Comparison of ENCODE assay signal across 1 cellular context in the genomic region with DNA sequence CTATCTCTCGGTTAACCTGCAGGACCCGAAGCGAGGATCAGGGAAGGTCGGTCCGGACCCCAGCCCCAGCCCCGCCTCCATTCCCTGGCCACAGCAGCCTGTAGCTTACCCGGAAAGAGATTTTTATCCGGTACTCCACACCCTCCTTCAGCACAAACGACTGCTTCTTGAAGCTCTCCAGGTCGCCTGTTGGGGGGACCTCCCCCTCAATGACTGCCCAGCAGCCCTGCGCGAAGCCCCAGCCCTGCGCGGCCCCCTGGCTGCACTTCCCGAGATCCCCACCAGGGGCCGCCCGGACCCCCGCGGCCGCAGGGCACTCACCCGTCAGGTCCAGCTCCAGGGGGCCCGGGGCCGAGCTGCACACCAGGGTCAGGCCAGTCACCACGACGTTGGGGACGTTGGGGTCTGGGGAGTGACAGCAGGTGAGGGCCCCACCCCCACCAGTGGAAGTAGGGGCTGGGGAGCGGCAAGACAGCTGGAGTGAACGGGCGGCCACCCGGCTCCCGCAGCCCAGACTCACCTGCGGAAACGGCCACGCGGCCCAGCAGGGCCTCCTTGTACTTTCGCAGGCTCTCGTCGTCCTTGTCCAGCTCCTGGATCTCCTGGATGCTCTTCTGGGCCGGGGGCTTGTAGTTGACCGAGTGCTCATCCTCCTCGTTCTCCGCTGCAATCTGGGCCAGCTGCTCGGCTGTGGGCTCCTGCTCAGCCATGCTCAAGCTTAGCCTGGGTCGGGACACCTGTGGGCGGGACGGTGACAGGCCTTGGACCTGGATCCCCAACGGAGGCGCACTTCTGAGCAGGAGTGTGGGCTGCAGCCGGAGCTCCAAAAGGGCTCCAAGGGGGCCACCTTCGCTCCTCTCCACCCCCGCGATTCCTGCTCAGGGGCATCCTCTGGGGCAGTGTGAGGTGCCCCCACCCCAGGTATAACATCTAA.
TF ChIP-seq lines count a peak whose summit lies in the region.

No MANE protein-coding gene starts in this region.

TF ChIP-seq in HepG2, 621 proteins besides CTCF, POLR2A, EP300 and RAD21 (continued from another document and continues in another):
- no peak for TF ChIP-seq ISX (CRISPR knock-in tag; conservative IDR thresholded peaks at IDR 0.05)
- TF ChIP-seq ZNF124 (CRISPR knock-in tag; IDR thresholded peaks at IDR 0.05) = no peak
- TF ChIP-seq, protein P1, sequence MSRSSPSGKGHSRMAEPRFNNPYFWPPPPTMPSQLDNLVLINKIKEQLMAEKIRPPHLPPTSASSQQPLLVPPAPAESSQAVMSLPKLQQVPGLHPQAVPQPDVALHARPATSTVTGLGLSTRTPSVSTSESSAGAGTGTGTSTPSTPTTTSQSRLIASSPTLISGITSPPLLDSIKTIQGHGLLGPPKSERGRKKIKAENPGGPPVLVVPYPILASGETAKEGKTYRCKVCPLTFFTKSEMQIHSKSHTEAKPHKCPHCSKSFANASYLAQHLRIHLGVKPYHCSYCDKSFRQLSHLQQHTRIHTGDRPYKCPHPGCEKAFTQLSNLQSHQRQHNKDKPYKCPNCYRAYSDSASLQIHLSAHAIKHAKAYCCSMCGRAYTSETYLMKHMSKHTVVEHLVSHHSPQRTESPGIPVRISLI (CRISPR knock-in tag; IDR thresholded peaks at IDR 0.05; ENCODE audit: borderline replicate concordance) = no peak
- TF ChIP-seq, protein P2, sequence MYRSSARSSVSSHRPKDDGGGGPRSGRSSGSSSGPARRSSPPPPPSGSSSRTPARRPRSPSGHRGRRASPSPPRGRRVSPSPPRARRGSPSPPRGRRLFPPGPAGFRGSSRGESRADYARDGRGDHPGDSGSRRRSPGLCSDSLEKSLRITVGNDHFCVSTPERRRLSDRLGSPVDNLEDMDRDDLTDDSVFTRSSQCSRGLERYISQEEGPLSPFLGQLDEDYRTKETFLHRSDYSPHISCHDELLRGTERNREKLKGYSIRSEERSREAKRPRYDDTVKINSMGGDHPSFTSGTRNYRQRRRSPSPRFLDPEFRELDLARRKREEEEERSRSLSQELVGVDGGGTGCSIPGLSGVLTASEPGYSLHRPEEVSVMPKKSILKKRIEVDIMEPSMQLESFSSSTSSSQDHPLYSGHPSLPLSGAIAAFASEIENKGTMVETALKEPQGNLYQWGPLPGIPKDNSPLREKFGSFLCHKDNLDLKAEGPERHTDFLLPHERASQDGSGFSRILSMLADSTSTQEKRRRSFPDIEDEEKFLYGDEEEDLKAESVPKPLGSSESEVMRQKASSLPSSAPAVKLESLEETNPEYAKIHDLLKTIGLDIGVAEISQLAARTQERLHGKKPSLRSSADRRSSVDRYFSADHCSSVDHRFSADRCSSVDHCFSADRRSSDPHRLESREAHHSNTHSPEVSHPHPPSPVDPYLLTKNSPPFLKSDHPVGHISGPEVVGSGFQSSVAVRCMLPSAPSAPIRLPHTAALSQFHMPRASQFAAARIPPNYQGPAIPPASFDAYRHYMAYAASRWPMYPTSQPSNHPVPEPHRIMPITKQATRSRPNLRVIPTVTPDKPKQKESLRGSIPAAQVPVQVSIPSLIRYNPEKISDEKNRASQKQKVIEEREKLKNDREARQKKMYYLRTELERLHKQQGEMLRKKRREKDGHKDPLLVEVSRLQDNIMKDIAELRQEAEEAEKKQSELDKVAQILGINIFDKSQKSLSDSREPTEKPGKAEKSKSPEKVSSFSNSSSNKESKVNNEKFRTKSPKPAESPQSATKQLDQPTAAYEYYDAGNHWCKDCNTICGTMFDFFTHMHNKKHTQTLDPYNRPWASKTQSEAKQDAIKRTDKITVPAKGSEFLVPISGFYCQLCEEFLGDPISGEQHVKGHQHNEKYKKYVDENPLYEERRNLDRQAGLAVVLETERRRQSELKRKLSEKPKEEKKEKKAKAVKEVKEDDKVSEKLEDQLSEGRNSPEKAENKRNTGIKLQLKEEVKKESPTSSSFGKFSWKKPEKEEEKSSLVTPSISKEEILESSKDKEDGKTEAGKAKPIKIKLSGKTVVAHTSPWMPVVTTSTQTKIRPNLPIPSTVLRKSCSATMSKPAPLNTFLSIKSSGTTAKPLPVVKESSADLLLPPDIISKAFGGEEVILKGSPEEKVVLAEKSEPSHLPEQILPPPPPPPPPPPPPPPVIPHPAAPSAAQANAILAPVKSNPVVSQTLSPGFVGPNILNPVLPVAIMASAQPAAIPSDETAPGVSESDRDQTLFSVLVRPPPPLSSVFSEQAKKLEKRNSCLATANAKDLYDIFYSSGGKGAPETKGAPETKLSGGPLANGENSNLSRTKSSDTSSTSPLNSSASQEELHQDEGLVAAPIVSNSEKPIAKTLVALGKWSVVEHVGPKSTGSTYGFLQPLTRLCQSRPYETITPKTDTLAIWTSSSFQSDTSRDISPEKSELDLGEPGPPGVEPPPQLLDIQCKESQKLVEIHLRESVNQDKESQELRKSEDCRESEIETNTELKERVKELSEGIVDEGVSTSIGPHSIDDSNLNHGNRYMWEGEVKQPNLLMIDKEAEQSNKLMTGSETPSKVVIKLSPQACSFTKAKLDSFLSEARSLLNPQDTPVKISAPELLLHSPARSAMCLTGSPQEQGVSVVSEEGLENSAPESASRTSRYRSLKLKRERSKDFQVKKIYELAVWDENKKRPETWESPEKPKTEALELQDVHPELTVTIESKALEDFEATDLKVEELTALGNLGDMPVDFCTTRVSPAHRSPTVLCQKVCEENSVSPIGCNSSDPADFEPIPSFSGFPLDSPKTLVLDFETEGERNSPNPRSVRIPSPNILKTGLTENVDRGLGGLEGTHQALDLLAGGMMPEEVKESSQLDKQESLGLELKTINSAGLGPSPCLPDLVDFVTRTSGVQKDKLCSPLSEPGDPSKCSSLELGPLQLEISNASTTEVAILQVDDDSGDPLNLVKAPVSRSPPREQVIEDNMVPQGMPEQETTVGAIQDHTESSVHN (CRISPR knock-in tag; IDR thresholded peaks at IDR 0.05) = no peak
- TF ChIP-seq HNRNPL (IDR thresholded peaks at IDR 0.05; ENCODE audit: low read depth, low read length) = peak; percentile 47; the same call in 1 of the 2 replicates
- TF ChIP-seq, protein P3, sequence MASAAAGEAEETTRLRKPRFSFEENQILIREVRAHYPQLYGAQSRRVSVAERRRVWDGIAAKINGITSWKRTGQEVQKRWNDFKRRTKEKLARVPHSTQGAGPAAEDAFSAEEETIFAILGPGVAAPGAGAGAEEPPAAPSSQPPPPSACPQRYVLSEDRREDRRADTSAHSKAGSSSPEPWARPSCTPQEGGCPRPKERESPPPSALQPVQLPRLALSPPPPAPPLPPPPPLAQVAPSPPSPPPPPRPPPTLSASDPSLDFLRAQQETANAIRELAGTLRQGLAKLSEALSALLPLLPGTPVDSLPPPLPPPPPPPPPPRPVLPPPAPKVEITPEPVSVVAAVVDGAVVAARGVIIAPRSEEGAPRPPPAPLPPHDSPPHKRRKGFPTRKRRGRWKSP (CRISPR knock-in tag; IDR thresholded peaks at IDR 0.05) = no peak
- TF ChIP-seq ZNF496 (CRISPR knock-in tag; IDR thresholded peaks at IDR 0.05; ENCODE audit: insufficient replicate concordance) = no peak
- 0 out of 2 replicates have a peak, but pooled peaks have one; percentile 33 for TF ChIP-seq ZBTB21 (CRISPR knock-in tag; IDR thresholded peaks at IDR 0.05)
- TF ChIP-seq TOE1 (CRISPR knock-in tag; IDR thresholded peaks at IDR 0.05) = no peak
- TF ChIP-seq GATAD2A (CRISPR knock-in tag; IDR thresholded peaks at IDR 0.05) = no peak
- TF ChIP-seq ZNF317 (CRISPR knock-in tag; IDR thresholded peaks at IDR 0.05) = no peak
- TF ChIP-seq, protein P4, sequence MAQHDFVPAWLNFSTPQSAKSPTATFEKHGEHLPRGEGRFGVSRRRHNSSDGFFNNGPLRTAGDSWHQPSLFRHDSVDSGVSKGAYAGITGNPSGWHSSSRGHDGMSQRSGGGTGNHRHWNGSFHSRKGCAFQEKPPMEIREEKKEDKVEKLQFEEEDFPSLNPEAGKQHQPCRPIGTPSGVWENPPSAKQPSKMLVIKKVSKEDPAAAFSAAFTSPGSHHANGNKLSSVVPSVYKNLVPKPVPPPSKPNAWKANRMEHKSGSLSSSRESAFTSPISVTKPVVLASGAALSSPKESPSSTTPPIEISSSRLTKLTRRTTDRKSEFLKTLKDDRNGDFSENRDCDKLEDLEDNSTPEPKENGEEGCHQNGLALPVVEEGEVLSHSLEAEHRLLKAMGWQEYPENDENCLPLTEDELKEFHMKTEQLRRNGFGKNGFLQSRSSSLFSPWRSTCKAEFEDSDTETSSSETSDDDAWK (CRISPR knock-in tag; IDR thresholded peaks at IDR 0.05) = no peak
- 0 out of 2 replicates have a peak, but pooled peaks have one; percentile 49 for TF ChIP-seq CHD4 (IDR thresholded peaks at IDR 0.05; ENCODE audit: borderline replicate concordance, low read length)
- TF ChIP-seq KAT2B (IDR thresholded peaks at IDR 0.05; ENCODE audit: borderline replicate concordance, low read depth, low read length) = no peak
- peak; percentile 31; the same call in 1 of the 2 replicates for TF ChIP-seq NFKB2 (CRISPR knock-in tag; IDR thresholded peaks at IDR 0.05; ENCODE audit: borderline replicate concordance)
- TF ChIP-seq SETDB1 (CRISPR knock-in tag; IDR thresholded peaks at IDR 0.05; ENCODE audit: borderline replicate concordance) = no peak
- TF ChIP-seq, protein P5, sequence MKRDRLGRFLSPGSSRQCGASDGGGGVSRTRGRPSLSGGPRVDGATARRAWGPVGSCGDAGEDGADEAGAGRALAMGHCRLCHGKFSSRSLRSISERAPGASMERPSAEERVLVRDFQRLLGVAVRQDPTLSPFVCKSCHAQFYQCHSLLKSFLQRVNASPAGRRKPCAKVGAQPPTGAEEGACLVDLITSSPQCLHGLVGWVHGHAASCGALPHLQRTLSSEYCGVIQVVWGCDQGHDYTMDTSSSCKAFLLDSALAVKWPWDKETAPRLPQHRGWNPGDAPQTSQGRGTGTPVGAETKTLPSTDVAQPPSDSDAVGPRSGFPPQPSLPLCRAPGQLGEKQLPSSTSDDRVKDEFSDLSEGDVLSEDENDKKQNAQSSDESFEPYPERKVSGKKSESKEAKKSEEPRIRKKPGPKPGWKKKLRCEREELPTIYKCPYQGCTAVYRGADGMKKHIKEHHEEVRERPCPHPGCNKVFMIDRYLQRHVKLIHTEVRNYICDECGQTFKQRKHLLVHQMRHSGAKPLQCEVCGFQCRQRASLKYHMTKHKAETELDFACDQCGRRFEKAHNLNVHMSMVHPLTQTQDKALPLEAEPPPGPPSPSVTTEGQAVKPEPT (CRISPR knock-in tag; IDR thresholded peaks at IDR 0.05; ENCODE audit: low read depth) = no peak
- TF ChIP-seq, protein P6, sequence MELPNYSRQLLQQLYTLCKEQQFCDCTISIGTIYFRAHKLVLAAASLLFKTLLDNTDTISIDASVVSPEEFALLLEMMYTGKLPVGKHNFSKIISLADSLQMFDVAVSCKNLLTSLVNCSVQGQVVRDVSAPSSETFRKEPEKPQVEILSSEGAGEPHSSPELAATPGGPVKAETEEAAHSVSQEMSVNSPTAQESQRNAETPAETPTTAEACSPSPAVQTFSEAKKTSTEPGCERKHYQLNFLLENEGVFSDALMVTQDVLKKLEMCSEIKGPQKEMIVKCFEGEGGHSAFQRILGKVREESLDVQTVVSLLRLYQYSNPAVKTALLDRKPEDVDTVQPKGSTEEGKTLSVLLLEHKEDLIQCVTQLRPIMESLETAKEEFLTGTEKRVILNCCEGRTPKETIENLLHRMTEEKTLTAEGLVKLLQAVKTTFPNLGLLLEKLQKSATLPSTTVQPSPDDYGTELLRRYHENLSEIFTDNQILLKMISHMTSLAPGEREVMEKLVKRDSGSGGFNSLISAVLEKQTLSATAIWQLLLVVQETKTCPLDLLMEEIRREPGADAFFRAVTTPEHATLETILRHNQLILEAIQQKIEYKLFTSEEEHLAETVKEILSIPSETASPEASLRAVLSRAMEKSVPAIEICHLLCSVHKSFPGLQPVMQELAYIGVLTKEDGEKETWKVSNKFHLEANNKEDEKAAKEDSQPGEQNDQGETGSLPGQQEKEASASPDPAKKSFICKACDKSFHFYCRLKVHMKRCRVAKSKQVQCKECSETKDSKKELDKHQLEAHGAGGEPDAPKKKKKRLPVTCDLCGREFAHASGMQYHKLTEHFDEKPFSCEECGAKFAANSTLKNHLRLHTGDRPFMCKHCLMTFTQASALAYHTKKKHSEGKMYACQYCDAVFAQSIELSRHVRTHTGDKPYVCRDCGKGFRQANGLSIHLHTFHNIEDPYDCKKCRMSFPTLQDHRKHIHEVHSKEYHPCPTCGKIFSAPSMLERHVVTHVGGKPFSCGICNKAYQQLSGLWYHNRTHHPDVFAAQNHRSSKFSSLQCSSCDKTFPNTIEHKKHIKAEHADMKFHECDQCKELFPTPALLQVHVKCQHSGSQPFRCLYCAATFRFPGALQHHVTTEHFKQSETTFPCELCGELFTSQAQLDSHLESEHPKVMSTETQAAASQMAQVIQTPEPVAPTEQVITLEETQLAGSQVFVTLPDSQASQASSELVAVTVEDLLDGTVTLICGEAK (IDR thresholded peaks at IDR 0.05) = no peak
- TF ChIP-seq, protein P6 (CRISPR knock-in tag; IDR thresholded peaks at IDR 0.05) = no peak
